Comparison of ENCODE assay signal across 8 cellular contexts in genomic region chr1:18926315-18927081, GRCh38. TPM values are rescaled to one million over a fixed set of nuclear protein-coding genes. Genes with fewer than 3 reads are reported as not detected.
DNase-seq lines count a peak whose midpoint lies in the region; ATAC-seq and TF ChIP-seq lines count a peak whose summit lies in the region.

No MANE protein-coding gene starts in this region.

- H3K9ac ChIP-seq in PC-3 (ENCODE audit: low read length), result peak overlapping the region; percentile 93

- peak overlapping the region; percentile 73 for H3K4me2 ChIP-seq in PC-3 (ENCODE audit: low read length)

- H3K4me3 ChIP-seq in GM12865 (ENCODE audit: low read depth, low read length) (peak overlapping the region; percentile 56), PC-3 (ENCODE audit: low read length) (peak overlapping the region; percentile 34; the same call in 1 of the 2 replicates), fibroblast of villous mesenchyme (ENCODE audit: low read depth, low read length) (peak overlapping the region; percentile 14), skeletal muscle cell (ENCODE audit: low read depth, low read length) (no peak overlapping the region)

- CTCF ChIA-PET in PC-3 (lab: Charles Lee), result interaction anchor here (0.6 to 1.0 kb wide), 4 partner anchors 13 to 84 kb away, joined by 3 to 10 read pairs (median 4); partner anchors contain the start of gene IFFO2

- H3K9me2 ChIP-seq in PC-3 (replicated peaks; ENCODE audit: low read length), result no peaks in the 10 kb centered on the region

- no peaks in the 10 kb centered on the region for H4K20me1 ChIP-seq in PC-3 (ENCODE audit: low read length)

- POLR2A ChIA-PET in PC-3 (lab: Charles Lee; ENCODE audit: unreplicated experiment), result interaction anchor here (0.6 kb wide), 1 partner anchor 1487 kb away, joined by 4 read pairs; the partner anchor contains the start of gene RCC2

- H3K4me1 ChIP-seq in PC-3 (ENCODE audit: insufficient read depth, low read length), result peaks cover 82% of the 10 kb centered on the region

- H3K4me3 Mint-ChIP-seq in activated T-cell treated with anti-CD3 and anti-CD28 coated beads, Interleukin-2, amount 50 U/mL, for 4 hours, result peak overlapping the region; percentile 79

- intact Hi-C loops in PC-3 (cut with micrococcal nuclease), result loop anchor here (1.0 kb wide), 1 partner anchor 29 kb away; no protein-coding TSS in a partner anchor

- BruUV-seq in PC-3 (replicated peaks; lab: Mats Ljungman, UMichigan), result no TSS peak

- H3K36me3 ChIP-seq in PC-3 (ENCODE audit: low read depth, low read length), result no peaks in the 10 kb centered on the region

- H3K79me2 ChIP-seq in PC-3 (ENCODE audit: low read length), result peaks cover 83% of the 10 kb centered on the region

- H3K27ac ChIP-seq in PC-3 (ENCODE audit: low read length), result peak overlapping the region; percentile 100

- H3K9me3 Mint-ChIP-seq in activated T-cell treated with anti-CD3 and anti-CD28 coated beads, Interleukin-2, amount 50 U/mL, for 4 hours, result no peaks in the 10 kb centered on the region

- TF ChIP-seq CTCF in GM12865 (IDR thresholded peaks at IDR 0.05; ENCODE audit: insufficient read depth, low read depth, low read length, missing control alignments), result no peak
- TF ChIP-seq CTCF in PC-3 (conservative IDR thresholded peaks at IDR 0.05; ENCODE audit: low read depth, low read length), result no peak
- no peak for TF ChIP-seq CTCF in fibroblast of villous mesenchyme (IDR thresholded peaks at IDR 0.05; ENCODE audit: insufficient read depth, low read depth, low read length)

- no peaks in the 10 kb centered on the region for H3F3A ChIP-seq in PC-3 (ENCODE audit: low read length, unreplicated experiment)

- ATAC-seq in HG02798 (IDR thresholded peaks at IDR 0.05; ENCODE audit: poor library complexity, unreplicated experiment) (peak; percentile 68), PC-3 (peak; percentile 70)
- peak; percentile 89 for ATAC-seq in activated T-cell treated with anti-CD3 and anti-CD28 coated beads, Interleukin-2, amount 50 U/mL, for 4 hours

- H3K27me3 ChIP-seq in PC-3 (ENCODE audit: low read length), result no peaks in the 10 kb centered on the region

- no peaks in the 10 kb centered on the region for H3K27me3 Mint-ChIP-seq in activated T-cell treated with anti-CD3 and anti-CD28 coated beads, Interleukin-2, amount 50 U/mL, for 4 hours (ENCODE audit: low read depth)

- H3K9me3 ChIP-seq in PC-3 (ENCODE audit: low read length), result no peaks in the 10 kb centered on the region

- no peaks in the 10 kb centered on the region for H3K36me3 Mint-ChIP-seq in activated T-cell treated with anti-CD3 and anti-CD28 coated beads, Interleukin-2, amount 50 U/mL, for 4 hours (ENCODE audit: insufficient read depth)

- H3K4me1 Mint-ChIP-seq in activated T-cell treated with anti-CD3 and anti-CD28 coated beads, Interleukin-2, amount 50 U/mL, for 4 hours (ENCODE audit: low read depth), result peaks cover 90% of the 10 kb centered on the region

- DNase-seq in GM12865 (ENCODE audit: low read depth) (peak; percentile 94), PC-3 (peak; percentile 96), fibroblast of villous mesenchyme (ENCODE audit: low read depth) (peak; percentile 88), skeletal muscle cell (ENCODE audit: low read depth) (peak; percentile 72), cortex of kidney (lab: John Stamatoyannopoulos, UW) (no peak), NCI-H82 treated with DMSO at 0.1 percent for 48 hours (lab: John Stamatoyannopoulos, UW; ENCODE audit: unreplicated experiment) (no peak)
- peak; percentile 80 for DNase-seq in activated T-cell treated with anti-CD3 and anti-CD28 coated beads, Interleukin-2, amount 50 U/mL, for 4 hours

- 0 out of 2 replicates have a peak overlapping the region, but pooled peaks have one; percentile 23 for H2AFZ ChIP-seq in PC-3 (ENCODE audit: low read length)

RNA-seq across cellular contexts. Expression of gene ALDH4A1, which starts 24.1 kb away (rescaled TPM):
- total RNA-seq in PC-3 (2014; rRNA removed) (18.1 and 24.9 TPM in 2 replicates), fibroblast of villous mesenchyme (13.0 and 13.5 TPM in 2 replicates)
- total RNA-seq in activated T-cell treated with anti-CD3 and anti-CD28 coated beads, Interleukin-2, amount 50 U/mL, for 4 hours, result 1 to 10 TPM; 4.2 to 4.6 (median 4.4) TPM

RNA-seq across cellular contexts. Expression of gene IFFO2, which starts 30.0 kb away (rescaled TPM):
- 30.7 and 55.2 TPM in 2 replicates for total RNA-seq in PC-3 (2014; rRNA removed)
- total RNA-seq in activated T-cell treated with anti-CD3 and anti-CD28 coated beads, Interleukin-2, amount 50 U/mL, for 4 hours, result 10 to 100 TPM; 36.0 to 47.6 (median 36.1) TPM
- total RNA-seq in fibroblast of villous mesenchyme, result 11.2 and 15.5 TPM in 2 replicates

Comparison
In these comparisons a context has a peak if more than half of its experiments do, and no peak if none do; other contexts are left out.
1. DNase-seq: peak in GM12865 (single experiment), PC-3 (single experiment), activated T-cell treated with anti-CD3 and anti-CD28 coated beads, Interleukin-2, amount 50 U/mL, for 4 hours (single experiment), fibroblast of villous mesenchyme (single experiment) and skeletal muscle cell (single experiment); none in cortex of kidney (single experiment) and NCI-H82 treated with DMSO at 0.1 percent for 48 hours (single experiment).
2. Peak in every context shown above with its lines, with median percentiles within 50 percentile points of each other: ATAC-seq.